10 cellular contexts compared by ENCODE assay signal in the genomic region with DNA sequence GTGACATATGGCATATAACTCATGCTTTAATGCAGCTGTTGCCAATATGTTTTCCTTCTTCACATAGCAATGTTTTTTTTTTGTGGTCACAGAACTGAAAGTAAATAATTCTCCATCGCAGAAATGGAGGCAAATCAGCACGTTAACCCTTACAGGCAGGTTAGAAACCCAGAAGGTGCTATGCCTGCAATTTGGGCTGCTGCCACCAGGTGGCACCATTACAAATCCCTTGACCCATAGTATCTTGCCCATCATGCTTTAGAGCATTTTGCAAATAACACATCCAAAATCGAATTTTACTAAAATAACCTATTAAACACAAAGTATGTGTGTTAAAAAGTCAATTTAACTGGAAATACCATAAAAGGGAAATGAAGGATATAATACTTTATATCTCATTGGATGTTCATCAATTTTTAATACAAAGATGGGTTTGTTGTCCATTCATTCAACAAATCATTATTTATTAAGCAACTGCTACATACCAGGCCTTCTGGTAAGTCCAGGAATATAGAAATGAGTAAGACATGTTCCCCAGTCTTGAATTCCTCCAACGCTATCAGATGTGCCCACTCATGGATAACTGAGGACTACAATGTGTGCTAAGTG.
DNase-seq lines count a peak whose midpoint lies in the region; ATAC-seq and TF ChIP-seq lines count a peak whose summit lies in the region.
"Had no signal": no experiment of that assay in that cellular context is flagged by ENCODE, and none has a peak within 500 bp of the region (broad histone marks: within the 10 kb centered on the region; RNA-seq: fewer than 3 reads in every experiment).

No MANE protein-coding gene starts in this region.

- H3K36me3 Mint-ChIP-seq in effector memory CD8-positive, alpha-beta T cell (ENCODE audit: insufficient read depth): no peaks in the 10 kb centered on the region

- TF ChIP-seq POLR2A in stomach (IDR thresholded peaks at IDR 0.05) (no peak), thyroid gland (IDR thresholded peaks at IDR 0.05) (no peak)

- no peak for TF ChIP-seq EP300 in stomach (IDR thresholded peaks at IDR 0.05)

- H3K27ac ChIP-seq in stomach (no peak overlapping the region), thyroid gland (no peak overlapping the region)

- H3K4me3 ChIP-seq in epithelial cell of esophagus (ENCODE audit: low read length) (no peak overlapping the region), stomach (no peak overlapping the region), thyroid gland (replicated peaks in 1 of 3) (no peak overlapping the region)

- H3K9me3 ChIP-seq in stomach: peaks cover 0 to 17% (median 10%) of the 10 kb centered on the region in 4 donors
- H3K9me3 ChIP-seq in thyroid gland: no peaks in the 10 kb centered on the region

- H3K9me3 Mint-ChIP-seq in effector memory CD8-positive, alpha-beta T cell: no peaks in the 10 kb centered on the region

- intact Hi-C loops in stomach (cut with DNase I; ENCODE audit: low total_unique reads): no loop called here
- intact Hi-C loops in thyroid gland (cut with DNase I): no loop called here

- peaks cover 0 to 31% of the 10 kb centered on the region in 2 donors for H3K27me3 Mint-ChIP-seq in effector memory CD8-positive, alpha-beta T cell

- no peak for ATAC-seq in effector memory CD8-positive, alpha-beta T cell (replicated peaks)

- H3K36me3 ChIP-seq in stomach (no peaks in the 10 kb centered on the region), thyroid gland (no peaks in the 10 kb centered on the region)

- H3K4me1 ChIP-seq in stomach (no peaks in the 10 kb centered on the region), thyroid gland (no peaks in the 10 kb centered on the region)

- peaks cover 0 to 1% of the 10 kb centered on the region in 2 donors for H3K4me1 Mint-ChIP-seq in effector memory CD8-positive, alpha-beta T cell (ENCODE audit: low read depth in 2 of 2)
- H3K4me1 Mint-ChIP-seq: naive B cell had no signal

- H3K27me3 ChIP-seq in stomach (no peaks in the 10 kb centered on the region), thyroid gland (no peaks in the 10 kb centered on the region)

- WGBS in stomach, 5 donors: 51 to 58% (median 56%) methylated on average over 4 of the region's 4 CpGs
- 66 to 67% methylated on average over 4 of the region's 4 CpGs for WGBS in thyroid gland, 2 donors

- H3K27ac Mint-ChIP-seq in effector memory CD8-positive, alpha-beta T cell: no peak overlapping the region
- H3K27ac Mint-ChIP-seq: naive B cell had no signal

- DNase-seq in stimulated activated CD4-positive, alpha-beta T cell treated with anti-CD3 and anti-CD28 coated beads, Interleukin-15, amount 100 ng/mL, for 24 hours: peak; percentile 27
- no peak for DNase-seq in stimulated activated CD4-positive, alpha-beta T cell treated with anti-CD3 and anti-CD28 coated beads, Interleukin-4, amount 100 ng/mL, for 4 hours
- DNase-seq in NCI-H526 (lab: John Stamatoyannopoulos, UW) (peak; percentile 44 to 85), epithelial cell of esophagus (ENCODE audit: low read depth) (no peak), stomach (peak; percentile 34), NCI-H1048 (lab: John Stamatoyannopoulos, UW) (no peak), thyroid gland (no peak)
- DNase-seq in effector memory CD8-positive, alpha-beta T cell: no peak
- DNase-seq: activated naive CD4-positive, alpha-beta T cell; naive B cell had no signal

- H3K4me3 Mint-ChIP-seq in effector memory CD8-positive, alpha-beta T cell: no peak overlapping the region
- H3K4me3 Mint-ChIP-seq: naive B cell had no signal

- TF ChIP-seq CTCF in epithelial cell of esophagus (IDR thresholded peaks at IDR 0.05; ENCODE audit: insufficient read depth, low read depth, low read length, missing control alignments): peak; percentile 38
- TF ChIP-seq CTCF in stomach (IDR thresholded peaks at IDR 0.05): peak in 5 of 7 experiments; percentile 16 to 64 (median 46)
- peak in 2 of 6 experiments; percentile 9 to 19 for TF ChIP-seq CTCF in thyroid gland (IDR thresholded peaks at IDR 0.05)

Comparison
In these comparisons a context has a peak if more than half of its experiments do, and no peak if none do; other contexts are left out.
1. DNase-seq: peak in stimulated activated CD4-positive, alpha-beta T cell treated with anti-CD3 and anti-CD28 coated beads, Interleukin-15, amount 100 ng/mL, for 24 hours (single experiment), NCI-H526 (2 of 2) and stomach (single experiment); none in stimulated activated CD4-positive, alpha-beta T cell treated with anti-CD3 and anti-CD28 coated beads, Interleukin-4, amount 100 ng/mL, for 4 hours (0 of 2), epithelial cell of esophagus (single experiment), NCI-H1048 (single experiment), thyroid gland (0 of 2) and effector memory CD8-positive, alpha-beta T cell (0 of 3).